8 cellular contexts compared by ENCODE assay signal in the genomic region with DNA sequence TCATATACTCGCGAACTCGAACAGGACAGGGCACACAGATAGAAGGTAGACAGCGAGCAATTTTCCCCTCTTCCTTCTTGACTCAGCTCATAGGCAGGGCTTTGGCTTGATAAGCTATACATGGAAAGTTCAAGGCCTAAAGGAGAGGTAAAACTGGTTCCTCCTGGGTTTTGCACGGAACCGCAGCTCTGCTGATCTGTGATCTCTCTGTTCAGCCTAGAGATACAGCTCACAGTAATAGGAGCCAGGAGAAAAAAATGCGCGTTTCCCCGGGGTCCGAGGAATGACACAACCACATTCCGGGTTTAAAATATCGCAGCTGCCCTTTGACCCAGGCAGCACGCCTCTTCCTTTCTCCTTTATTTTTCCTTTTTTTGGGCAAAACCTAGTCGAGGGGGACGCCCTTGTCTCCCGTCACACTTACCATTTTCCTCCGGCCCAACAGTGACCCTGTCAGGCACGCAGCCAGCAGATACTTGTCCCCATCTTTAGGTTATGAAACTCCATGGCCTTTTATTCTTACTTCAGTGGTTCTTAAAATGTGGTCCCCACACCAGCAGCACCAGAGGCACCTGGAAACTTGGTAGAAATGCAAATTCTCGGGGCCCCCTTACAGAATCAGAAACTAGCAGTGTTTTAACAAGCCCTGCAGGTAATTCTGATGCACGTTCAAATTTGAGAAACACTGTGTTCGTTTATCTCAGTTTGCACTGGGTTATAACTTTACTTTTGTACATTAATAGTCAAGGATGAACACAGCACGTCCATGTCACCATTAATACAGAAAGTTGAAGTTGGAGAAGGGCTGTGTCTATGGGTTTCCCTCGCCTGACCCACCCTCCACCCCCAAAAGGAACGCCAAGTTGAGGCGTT. TPM values are rescaled to one million over a fixed set of nuclear protein-coding genes. Genes with fewer than 3 reads are reported as not detected.
DNase-seq lines count a peak whose midpoint lies in the region; ATAC-seq lines count a peak whose summit lies in the region.

No MANE protein-coding gene starts in this region.

- peaks cover 6% of the 10 kb centered on the region for H3K36me3 Mint-ChIP-seq in activated naive CD8-positive, alpha-beta T cell treated with anti-CD3 and anti-CD28 coated beads, Interleukin-2, amount 50 U/mL, for 24 hours (ENCODE audit: low read depth)

- no peaks in the 10 kb centered on the region for H3K36me3 ChIP-seq in ES-I3 (ENCODE audit: insufficient read depth, low read length)

- H3K4me1 Mint-ChIP-seq in activated naive CD8-positive, alpha-beta T cell treated with anti-CD3 and anti-CD28 coated beads, Interleukin-2, amount 50 U/mL, for 24 hours, result peaks cover 46% of the 10 kb centered on the region

- H3K4me3 Mint-ChIP-seq in activated naive CD8-positive, alpha-beta T cell treated with anti-CD3 and anti-CD28 coated beads, Interleukin-2, amount 50 U/mL, for 24 hours, result peak overlapping the region; percentile 93

- H3K27me3 Mint-ChIP-seq in activated naive CD8-positive, alpha-beta T cell treated with anti-CD3 and anti-CD28 coated beads, Interleukin-2, amount 50 U/mL, for 24 hours, result peaks cover 6% of the 10 kb centered on the region

- peaks cover 17% of the 10 kb centered on the region for H3K4me1 ChIP-seq in ES-I3 (ENCODE audit: insufficient read depth, low read length)
- H3K4me1 ChIP-seq in right cardiac atrium (ENCODE audit: control insufficient read depth, insufficient read depth, low read length), result peaks cover 9% of the 10 kb centered on the region

- H3K9ac ChIP-seq in ES-I3 (ENCODE audit: low read depth, low read length), result peak overlapping the region; percentile 89

- H3K9me3 Mint-ChIP-seq in activated naive CD8-positive, alpha-beta T cell treated with anti-CD3 and anti-CD28 coated beads, Interleukin-2, amount 50 U/mL, for 24 hours, result no peaks in the 10 kb centered on the region

- peak overlapping the region; percentile 99 for H3K27ac Mint-ChIP-seq in activated naive CD8-positive, alpha-beta T cell treated with anti-CD3 and anti-CD28 coated beads, Interleukin-2, amount 50 U/mL, for 24 hours

- DNase-seq in LHCN-M2 (ENCODE audit: low read depth), result peak; percentile 73
- peak; percentile 52 for DNase-seq in activated naive CD8-positive, alpha-beta T cell treated with anti-CD3 and anti-CD28 coated beads, Interleukin-2, amount 50 U/mL, for 24 hours
- peak; percentile 76 to 85 (median 83) for DNase-seq in right cardiac atrium
- peak; percentile 80 for DNase-seq in sciatic nerve (ENCODE audit: low spot score)
- DNase-seq in GF-D8 (lab: John Stamatoyannopoulos, UW), result no peak

- no peaks in the 10 kb centered on the region for H3K27me3 ChIP-seq in right cardiac atrium (ENCODE audit: control insufficient read depth, insufficient read depth)

- peak overlapping the region; percentile 83 for H3K4me3 ChIP-seq in right cardiac atrium (ENCODE audit: low read length)

- intact Hi-C loops in right cardiac atrium (cut with DNase I), result no loop called here
- intact Hi-C loops in sciatic nerve (cut with DNase I), result loop anchor here (5.0 kb wide), 1 partner anchor 99 kb away; a partner anchor contains a TSS

- WGBS in right cardiac atrium, result 11% methylated on average over 25 of the region's 25 CpGs

- peak; percentile 6 for ATAC-seq in activated naive CD8-positive, alpha-beta T cell treated with anti-CD3 and anti-CD28 coated beads, Interleukin-2, amount 50 U/mL, for 24 hours
- ATAC-seq in right cardiac atrium (peak in 1 of 2 donors; percentile 3), sciatic nerve (peak; percentile 35), HG03432 (IDR thresholded peaks at IDR 0.05; ENCODE audit: unreplicated experiment) (no peak), HG02588 (IDR thresholded peaks at IDR 0.05; ENCODE audit: unreplicated experiment) (no peak)

- peak overlapping the region; percentile 85 for H3K27ac ChIP-seq in right cardiac atrium (ENCODE audit: low read length)

- H3K9me3 ChIP-seq in ES-I3 (ENCODE audit: control insufficient read depth, insufficient read depth, low read length) (no peaks in the 10 kb centered on the region), right cardiac atrium (ENCODE audit: control insufficient read depth, low read length) (no peaks in the 10 kb centered on the region)

RNA-seq across cellular contexts. Expression of a gene that starts 1.5 kb away (rescaled TPM):
- total RNA-seq in LHCN-M2 (2014; rRNA removed), result 299 and 362 TPM in 2 replicates
- polyA plus RNA-seq in LHCN-M2 (2012), result 456 TPM
- total RNA-seq in right cardiac atrium, result 10 to 100 TPM; 29.2 to 39.6 (median 35.8) TPM
- polyA plus RNA-seq in right cardiac atrium, result 23.8 TPM
- total RNA-seq in sciatic nerve, result 127 TPM

RNA-seq across cellular contexts. Expression of a gene that starts 14.8 kb away (rescaled TPM):
- total RNA-seq in LHCN-M2 (2014; rRNA removed) (945 and 978 TPM in 2 replicates), right cardiac atrium (100 to 1,000 TPM; 830 to 995 (median 880) TPM), sciatic nerve (1,106 TPM)
- 2,218 TPM for polyA plus RNA-seq in LHCN-M2 (2012)
- polyA plus RNA-seq in right cardiac atrium, result 1,847 TPM

RNA-seq across cellular contexts. Expression of a gene that starts 43.2 kb away (rescaled TPM):
- total RNA-seq in LHCN-M2 (2014; rRNA removed), result 9.5 and 10.1 TPM in 2 replicates
- 9.3 TPM for polyA plus RNA-seq in LHCN-M2 (2012)
- 10 to 100 TPM in 3 of 4 donors, 1 to 10 TPM in 1; 8.8 to 11.5 (median 10.9) TPM for total RNA-seq in right cardiac atrium
- 11.0 TPM for polyA plus RNA-seq in right cardiac atrium
- total RNA-seq in sciatic nerve, result 25.6 TPM

Comparison
In these comparisons a context has a peak if more than half of its experiments do, and no peak if none do; other contexts are left out.
1. ATAC-seq: peak in activated naive CD8-positive, alpha-beta T cell treated with anti-CD3 and anti-CD28 coated beads, Interleukin-2, amount 50 U/mL, for 24 hours (single experiment) and sciatic nerve (single experiment); none in HG03432 (single experiment) and HG02588 (single experiment).